22 cellular contexts compared by ENCODE assay signal in the genomic region with DNA sequence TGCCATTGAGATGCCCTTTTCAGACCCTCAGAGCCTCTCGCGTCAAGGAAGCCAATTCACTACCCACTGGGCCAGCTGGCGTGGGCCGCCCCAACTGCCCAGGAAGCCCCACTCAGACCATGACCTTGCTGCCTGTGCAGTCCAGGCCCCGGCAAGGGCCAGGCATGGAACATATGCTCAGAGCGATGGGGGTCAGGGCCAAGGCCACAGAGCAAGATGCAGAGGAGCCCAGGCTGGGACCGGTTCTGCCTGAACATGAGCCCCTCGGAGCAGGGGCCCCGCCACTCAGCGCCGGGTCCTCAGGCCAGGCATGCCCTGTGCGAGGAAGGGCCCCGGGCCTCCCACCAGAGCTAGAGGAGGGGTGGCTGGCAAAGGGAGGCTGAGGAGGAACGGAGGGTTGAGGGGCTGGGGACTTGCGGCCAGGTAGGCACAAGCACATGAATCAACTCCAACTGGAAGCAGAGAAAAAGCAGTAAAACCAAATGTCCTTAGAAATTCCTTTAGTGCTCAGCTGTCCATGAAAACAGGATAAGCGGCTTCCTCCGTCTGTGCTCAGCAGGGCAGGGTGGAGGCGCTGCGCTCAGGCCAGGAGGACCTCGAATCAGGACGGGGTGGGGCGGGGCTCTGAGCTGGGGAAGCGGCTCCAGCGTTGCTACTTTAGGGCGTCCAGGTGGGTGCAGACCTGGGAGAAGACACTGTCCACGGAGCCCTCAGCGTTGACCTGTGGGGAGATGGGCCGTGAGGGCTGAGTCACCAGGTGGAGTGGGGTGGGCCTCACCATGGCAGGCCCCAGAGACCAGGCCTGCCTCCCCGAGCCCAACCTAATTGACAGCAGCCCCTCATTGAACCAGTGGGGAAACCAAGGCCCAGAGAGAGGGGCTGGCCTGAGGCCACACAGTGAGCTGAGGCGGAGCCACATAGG. TPM values are rescaled to one million over a fixed set of nuclear protein-coding genes. Genes with fewer than 3 reads are reported as not detected.
DNase-seq lines count a peak whose midpoint lies in the region; TF ChIP-seq lines count a peak whose summit lies in the region.
"Had no signal": no experiment of that assay in that cellular context is flagged by ENCODE, and none has a peak within 500 bp of the region (broad histone marks: within the 10 kb centered on the region; RNA-seq: fewer than 3 reads in every experiment).

No MANE protein-coding gene starts in this region.

- H3K36me3 ChIP-seq in right atrium auricular region (peaks cover 46% of the 10 kb centered on the region), ovary (no peaks in the 10 kb centered on the region)
- H3K36me3 ChIP-seq: breast epithelium, prostate gland had no signal

- DNase-seq in G401 (ENCODE audit: low spot score) (peak; percentile 52), caudate nucleus (lab: John Stamatoyannopoulos, UW) (peak in 1 of 61 donors; percentile 12), right atrium auricular region (ENCODE audit: low spot score) (no peak), ovary (peak; percentile 56 to 80 (median 72)), anterior cingulate cortex (lab: John Stamatoyannopoulos, UW) (no peak), NCI-H774 (lab: John Stamatoyannopoulos, UW) (no peak), NCI-H1930 (lab: John Stamatoyannopoulos, UW) (no peak)
- no peak for DNase-seq in stimulated activated CD4-positive, alpha-beta T cell treated with anti-CD3 and anti-CD28 coated beads, Interleukin-2, amount 100 ng/mL, for 24 hours
- DNase-seq: activated CD4-positive, alpha-beta T cell treated with anti-CD3 and anti-CD28 coated beads for 4 hours; CD4-positive, alpha-beta T cell; DMS53; erythroblast; HFFc6; Karpas-422; left lung; NCI-H1048; NCI-H510A treated with DMSO at 0.1 percent for 48 hours; RPMI8226 had no signal

- TF ChIP-seq EP300 in ovary (IDR thresholded peaks at IDR 0.05): no peak

- no peak for TF ChIP-seq POLR2A in ovary (IDR thresholded peaks at IDR 0.05)

- H3K4me1 ChIP-seq in right atrium auricular region (peaks cover 0 to 40% of the 10 kb centered on the region in 2 donors), ovary (ENCODE audit: insufficient read depth) (peaks cover 18% of the 10 kb centered on the region)
- H3K4me1 ChIP-seq: breast epithelium, prostate gland, suprapubic skin had no signal

- H3K9me3 ChIP-seq in right atrium auricular region: no peaks in the 10 kb centered on the region
- no peaks in the 10 kb centered on the region for H3K9me3 ChIP-seq in ovary
- H3K9me3 ChIP-seq: breast epithelium, left lung, prostate gland, suprapubic skin had no signal

- H3K27me3 ChIP-seq in right atrium auricular region (no peaks in the 10 kb centered on the region), ovary (no peaks in the 10 kb centered on the region)
- H3K27me3 ChIP-seq: breast epithelium, dorsolateral prefrontal cortex, left lung, suprapubic skin had no signal

- H3K27ac ChIP-seq in caudate nucleus (ENCODE audit: low read depth, low read length) (peak overlapping the region; percentile 36), right atrium auricular region (peak overlapping the region; percentile 61 to 88), ovary (peak overlapping the region; percentile 73 to 81)
- H3K27ac ChIP-seq: prostate gland, suprapubic skin had no signal

- in situ Hi-C loops in G401 (cut with HindIII; ENCODE audit: low sequenced_read_pairs): no loop called here

- 41 to 66% (median 49%) methylated on average over 30 of the region's 30 CpGs for WGBS in ovary, 3 donors

- TF ChIP-seq CTCF in right atrium auricular region (IDR thresholded peaks at IDR 0.05) (no peak), ovary (IDR thresholded peaks at IDR 0.05) (no peak)

- intact Hi-C loops in ovary (cut with DNase I): loop anchor here (2.0 to 10.0 kb wide), 7 partner anchors 40 to 133 kb away; a partner anchor contains a TSS

- H3K4me3 ChIP-seq in right atrium auricular region: no peak overlapping the region
- no peak overlapping the region for H3K4me3 ChIP-seq in ovary
- H3K4me3 ChIP-seq: breast epithelium, dorsolateral prefrontal cortex, left lung, prostate gland, suprapubic skin had no signal

RNA-seq across cellular contexts. Expression of a gene that starts 9.9 kb away (rescaled TPM):
- total RNA-seq in G401 (2014; rRNA removed; shearing (Covaris generic)): 46.4 and 62.6 TPM in 2 replicates
- total RNA-seq in right atrium auricular region (100 to 1,000 TPM; 263 to 398 TPM), ovary (100 to 1,000 TPM in 6 of 7 donors, 10 to 100 TPM in 1; 30.9 to 174 (median 151) TPM)
- polyA plus RNA-seq in ovary: 10 to 100 TPM; 37.7 to 87.4 TPM

RNA-seq across cellular contexts. Expression of a gene that starts 13.2 kb away (rescaled TPM):
- 2.6 and 4.4 TPM in 2 replicates for total RNA-seq in G401 (2014; rRNA removed; shearing (Covaris generic))
- total RNA-seq in right atrium auricular region (100 to 1,000 TPM; 142 to 511 TPM), ovary (100 to 1,000 TPM in 5 of 7 donors, 10 to 100 TPM in 2; 59.7 to 298 (median 217) TPM)
- polyA plus RNA-seq in ovary: 100 to 1,000 TPM in 1 of 2 donors, 10 to 100 TPM in 1; 54.7 to 191 TPM

RNA-seq across cellular contexts. Expression of a gene that starts 31.8 kb away (rescaled TPM):
- 44.8 and 73.0 TPM in 2 replicates for total RNA-seq in G401 (2014; rRNA removed; shearing (Covaris generic))
- 100 to 1,000 TPM in 1 of 2 donors, 10 to 100 TPM in 1; 68.2 to 106 TPM for total RNA-seq in right atrium auricular region
- 100 to 1,000 TPM in 5 of 7 donors, 10 to 100 TPM in 2; 58.5 to 141 (median 111) TPM for total RNA-seq in ovary
- 100 to 1,000 TPM in 1 of 2 donors, 10 to 100 TPM in 1; 52.5 to 145 TPM for polyA plus RNA-seq in ovary

RNA-seq across cellular contexts. Expression of a gene that starts 49.2 kb away (rescaled TPM):
- total RNA-seq in G401 (2014; rRNA removed; shearing (Covaris generic)): 31.9 and 32.8 TPM in 2 replicates
- total RNA-seq in right atrium auricular region (10 to 100 TPM; 31.7 to 59.0 TPM), ovary (10 to 100 TPM; 29.5 to 58.4 (median 46.4) TPM)
- polyA plus RNA-seq in ovary: 10 to 100 TPM in 1 of 2 donors, 1 to 10 TPM in 1; 2.2 to 34.0 TPM

Comparison
In these comparisons a context has a peak if more than half of its experiments do, and no peak if none do; other contexts are left out.
1. DNase-seq: peak in G401 (single experiment) and ovary (5 of 5); none in right atrium auricular region (single experiment), anterior cingulate cortex (0 of 58), NCI-H774 (single experiment), NCI-H1930 (0 of 2) and stimulated activated CD4-positive, alpha-beta T cell treated with anti-CD3 and anti-CD28 coated beads, Interleukin-2, amount 100 ng/mL, for 24 hours (0 of 2).
2. RNA of a gene that starts 13.2 kb away (total RNA-seq): 142 to 511 TPM in right atrium auricular region and 59.7 to 298 TPM in ovary; 2.6 to 4.4 TPM in G401; every median in the first group is over 10 times any median in the second.
3. Peak in every context shown above with its lines, with median percentiles within 50 percentile points of each other: H3K27ac ChIP-seq.